8 cellular contexts compared by ENCODE assay signal in genomic region chr5:53425598-53426516, GRCh38. TPM values are rescaled to one million over a fixed set of nuclear protein-coding genes. Genes with fewer than 3 reads are reported as not detected.
A peak's percentile ranks its signal among the peaks of the same experiment; 100 is the strongest.
DNase-seq lines count a peak whose midpoint lies in the region; ATAC-seq, FAIRE-seq and TF ChIP-seq lines count a peak whose summit lies in the region.

No MANE protein-coding gene starts in this region.

- no peak overlapping the region for H3K4me3 Mint-ChIP-seq in activated naive CD4-positive, alpha-beta T cell treated with anti-CD3 and anti-CD28 coated beads, Interleukin-2, amount 10 ng/mL, durations not matched to agents 7 days and 5 days
- no peak overlapping the region for H3K4me3 Mint-ChIP-seq in activated naive CD8-positive, alpha-beta T cell treated with anti-CD3 and anti-CD28 coated beads for 36 hours
- H3K4me3 Mint-ChIP-seq in nephron progenitor cell, result no peak overlapping the region

- no peaks in the 10 kb centered on the region for H3K36me3 Mint-ChIP-seq in activated naive CD4-positive, alpha-beta T cell treated with anti-CD3 and anti-CD28 coated beads, Interleukin-2, amount 10 ng/mL, durations not matched to agents 7 days and 5 days
- no peaks in the 10 kb centered on the region for H3K36me3 Mint-ChIP-seq in activated naive CD8-positive, alpha-beta T cell treated with anti-CD3 and anti-CD28 coated beads for 36 hours
- no peaks in the 10 kb centered on the region for H3K36me3 Mint-ChIP-seq in nephron progenitor cell (ENCODE audit: low read depth)

- no peak overlapping the region for H3K27ac Mint-ChIP-seq in activated naive CD4-positive, alpha-beta T cell treated with anti-CD3 and anti-CD28 coated beads, Interleukin-2, amount 10 ng/mL, durations not matched to agents 7 days and 5 days
- H3K27ac Mint-ChIP-seq in activated naive CD8-positive, alpha-beta T cell treated with anti-CD3 and anti-CD28 coated beads for 36 hours, result no peak overlapping the region
- peak overlapping the region; percentile 75 for H3K27ac Mint-ChIP-seq in nephron progenitor cell

- no peak for FAIRE-seq in GM19239 (lab: Jason Lieb, UNC)

- H3K4me3 ChIP-seq in NB4 (ENCODE audit: low read depth, low read length), result no peak overlapping the region

- peaks cover 3% of the 10 kb centered on the region for H3K27me3 Mint-ChIP-seq in activated naive CD4-positive, alpha-beta T cell treated with anti-CD3 and anti-CD28 coated beads, Interleukin-2, amount 10 ng/mL, durations not matched to agents 7 days and 5 days
- H3K27me3 Mint-ChIP-seq in activated naive CD8-positive, alpha-beta T cell treated with anti-CD3 and anti-CD28 coated beads for 36 hours, result peaks cover 25% of the 10 kb centered on the region
- H3K27me3 Mint-ChIP-seq in nephron progenitor cell (ENCODE audit: low read depth, poor library complexity), result no peaks in the 10 kb centered on the region

- peak; percentile 39 for DNase-seq in activated naive CD4-positive, alpha-beta T cell treated with anti-CD3 and anti-CD28 coated beads, Interleukin-2, amount 10 ng/mL, durations not matched to agents 7 days and 5 days
- DNase-seq in activated naive CD4-positive, alpha-beta T cell (lab: John Stamatoyannopoulos, UW), result no peak
- DNase-seq in NB4 (ENCODE audit: low read depth), result peak; percentile 56
- DNase-seq in activated naive CD8-positive, alpha-beta T cell treated with anti-CD3 and anti-CD28 coated beads for 36 hours, result peak; percentile 10
- peak; percentile 63 for DNase-seq in nephron progenitor cell
- DNase-seq in GM19239 (ENCODE audit: insufficient read length, low spot score), result no peak

- ATAC-seq in HG02678 (IDR thresholded peaks at IDR 0.05; ENCODE audit: unreplicated experiment) (no peak), GM19455 (IDR thresholded peaks at IDR 0.05; ENCODE audit: unreplicated experiment) (no peak)

- TF ChIP-seq POLR2A in NB4 (IDR thresholded peaks at IDR 0.05; ENCODE audit: extremely low read depth, insufficient read length), result no peak

- CTCF ChIA-PET in activated naive CD4-positive, alpha-beta T cell treated with anti-CD3 and anti-CD28 coated beads, Interleukin-2, amount 10 ng/mL, durations not matched to agents 7 days and 5 days (lab: Charles Lee), result interaction anchor here (1.1 to 1.3 kb wide), 2 partner anchors 803 to 809 kb away, joined by 4 read pairs; no protein-coding TSS in a partner anchor

- no peaks in the 10 kb centered on the region for H3K9me3 Mint-ChIP-seq in activated naive CD4-positive, alpha-beta T cell treated with anti-CD3 and anti-CD28 coated beads, Interleukin-2, amount 10 ng/mL, durations not matched to agents 7 days and 5 days
- H3K9me3 Mint-ChIP-seq in activated naive CD8-positive, alpha-beta T cell treated with anti-CD3 and anti-CD28 coated beads for 36 hours, result no peaks in the 10 kb centered on the region
- no peaks in the 10 kb centered on the region for H3K9me3 Mint-ChIP-seq in nephron progenitor cell

- TF ChIP-seq CTCF in NB4 (IDR thresholded peaks at IDR 0.05; ENCODE audit: low read depth, low read length) (peak; percentile 25), nephron progenitor cell (IDR thresholded peaks at IDR 0.05) (peak; percentile 52)

- H3K4me1 Mint-ChIP-seq in activated naive CD4-positive, alpha-beta T cell treated with anti-CD3 and anti-CD28 coated beads, Interleukin-2, amount 10 ng/mL, durations not matched to agents 7 days and 5 days, result no peaks in the 10 kb centered on the region
- H3K4me1 Mint-ChIP-seq in activated naive CD8-positive, alpha-beta T cell treated with anti-CD3 and anti-CD28 coated beads for 36 hours, result no peaks in the 10 kb centered on the region
- H3K4me1 Mint-ChIP-seq in nephron progenitor cell, result peaks cover 75% of the 10 kb centered on the region

RNA-seq across cellular contexts. Expression of gene FST, which starts 54.6 kb away (rescaled TPM):
- total RNA-seq in activated naive CD8-positive, alpha-beta T cell treated with anti-CD3 and anti-CD28 coated beads for 36 hours, result under 1 TPM; 0.10 to 0.22 TPM

Comparison
In these comparisons a context has a peak if more than half of its experiments do, and no peak if none do; other contexts are left out.
1. DNase-seq: peak in activated naive CD4-positive, alpha-beta T cell treated with anti-CD3 and anti-CD28 coated beads, Interleukin-2, amount 10 ng/mL, durations not matched to agents 7 days and 5 days (single experiment), NB4 (single experiment), activated naive CD8-positive, alpha-beta T cell treated with anti-CD3 and anti-CD28 coated beads for 36 hours (single experiment) and nephron progenitor cell (single experiment); none in activated naive CD4-positive, alpha-beta T cell (0 of 4) and GM19239 (single experiment).